Comparison of ENCODE assay signal across 8 cellular contexts in the genomic region with DNA sequence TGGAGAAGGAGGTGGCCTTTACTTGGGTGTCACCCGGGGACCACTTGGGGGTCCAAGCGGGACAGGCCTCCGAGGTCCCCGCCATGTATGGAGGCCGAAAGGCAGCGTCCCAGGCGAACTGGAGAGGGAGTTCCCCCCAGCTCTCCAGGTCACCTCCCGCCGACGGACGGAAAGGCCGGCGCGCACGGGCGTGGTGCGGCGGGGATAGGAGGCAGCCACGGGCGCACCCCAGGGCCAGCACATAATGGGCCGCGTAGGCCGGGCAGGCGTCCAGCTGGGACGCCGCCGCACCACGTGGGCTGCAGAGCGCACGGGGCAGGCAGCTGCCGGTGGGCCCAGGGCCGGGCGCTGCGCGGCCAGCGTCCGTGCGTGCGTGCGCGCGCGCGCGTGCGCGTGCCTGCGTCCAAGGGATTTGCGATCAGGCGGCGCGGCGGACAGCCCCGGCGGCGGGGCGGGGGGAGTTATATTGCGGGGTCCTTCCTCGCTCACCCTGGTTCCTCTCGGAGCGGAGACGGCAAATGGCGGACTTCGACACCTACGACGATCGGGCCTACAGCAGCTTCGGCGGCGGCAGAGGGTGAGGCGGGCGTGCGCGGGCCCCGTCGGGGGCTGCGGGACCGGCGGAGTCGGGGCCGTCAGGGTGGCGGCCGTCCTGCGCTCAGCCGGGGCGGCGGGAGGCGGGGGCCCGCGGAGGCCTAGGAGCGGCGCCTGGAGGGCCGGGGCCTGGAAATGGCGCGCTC. TPM values are rescaled to one million over a fixed set of nuclear protein-coding genes. Genes with fewer than 3 reads are reported as not detected.
DNase-seq lines count a peak whose midpoint lies in the region; ATAC-seq and TF ChIP-seq lines count a peak whose summit lies in the region.

A gene (plus strand): TSS at position 491 of the 740 bp plus-strand sequence. CDS start 28 bp downstream, at position 519.

- peak; percentile 71 for ATAC-seq in GM21515 (IDR thresholded peaks at IDR 0.05; ENCODE audit: unreplicated experiment)

- H3K9me3 Mint-ChIP-seq in endothelial cell (ENCODE audit: unreplicated experiment): no peaks in the 10 kb centered on the region
- H3K9me3 Mint-ChIP-seq in mesothelial cell of epicardium: no peaks in the 10 kb centered on the region

- peaks cover 53% of the 10 kb centered on the region for H3K4me1 ChIP-seq in OCI-LY1 (ENCODE audit: insufficient read depth, low read length, severe bottlenecking)

- no peaks in the 10 kb centered on the region for H3K27me3 ChIP-seq in OCI-LY1 (ENCODE audit: insufficient read depth, low read length)

- H3K4me3 Mint-ChIP-seq in endothelial cell (ENCODE audit: unreplicated experiment): peak within 1 kb of the TSS; percentile 97
- H3K4me3 Mint-ChIP-seq in mesothelial cell of epicardium: peak within 1 kb of the TSS; percentile 85

- no peaks in the 10 kb centered on the region for H3K9me3 ChIP-seq in OCI-LY1 (ENCODE audit: low read length)

- peaks cover 13% of the 10 kb centered on the region; the same call in 1 of the 2 replicates for H4K20me1 ChIP-seq in OCI-LY1 (ENCODE audit: insufficient read depth, low read length)

- peak within 1 kb of the TSS; percentile 90 for H3K9ac ChIP-seq in OCI-LY1 (ENCODE audit: low read length)

- peaks cover 4% of the 10 kb centered on the region for H3K27me3 Mint-ChIP-seq in endothelial cell (ENCODE audit: unreplicated experiment)
- H3K27me3 Mint-ChIP-seq in mesothelial cell of epicardium (ENCODE audit: low read depth): no peaks in the 10 kb centered on the region

- H3K4me2 ChIP-seq in OCI-LY1 (ENCODE audit: low read length): peak within 1 kb of the TSS; percentile 99

- H3K36me3 ChIP-seq in OCI-LY1 (ENCODE audit: insufficient read depth, low read length): peaks cover 34% of the 10 kb centered on the region

- H3K9me2 ChIP-seq in OCI-LY1 (ENCODE audit: low read depth, low read length): no peaks in the 10 kb centered on the region

- DNase-seq in D341Med (ENCODE audit: low spot score) (peak; percentile 99), HuH-7 (ENCODE audit: low spot score) (peak; percentile 92), endothelial cell (ENCODE audit: low spot score) (peak; percentile 98), mesothelial cell of epicardium (ENCODE audit: low spot score in 2 of 2, unreplicated experiment in 2 of 2) (peak; percentile 93 to 98)
- peak; percentile 96 for DNase-seq in activated CD8-positive, alpha-beta memory T cell treated with anti-CD3 and anti-CD28 coated beads, Interleukin-2, amount 50 U/mL, for 4 hours
- DNase-seq in stimulated activated CD8-positive, alpha-beta memory T cell treated with anti-CD3 and anti-CD28 coated beads, Interleukin-15, amount 100 ng/mL, for 4 hours (ENCODE audit: low read depth in 2 of 2): peak; percentile 86 to 88

- H3K4me1 Mint-ChIP-seq in endothelial cell (ENCODE audit: unreplicated experiment) (peaks cover 37% of the 10 kb centered on the region), mesothelial cell of epicardium (peaks cover 45% of the 10 kb centered on the region)

- H3K4me3 ChIP-seq in OCI-LY1 (ENCODE audit: low read depth, low read length, poor library complexity, severe bottlenecking): peak within 1 kb of the TSS; percentile 91

- peak within 1 kb of the TSS; percentile 29 for H3K27ac ChIP-seq in OCI-LY1 (ENCODE audit: low read depth, low read length, poor library complexity, severe bottlenecking)

- H3K27ac Mint-ChIP-seq in endothelial cell (ENCODE audit: unreplicated experiment) (peak within 1 kb of the TSS; percentile 96), mesothelial cell of epicardium (peak within 1 kb of the TSS; percentile 97)

- no peaks in the 10 kb centered on the region for H3F3A ChIP-seq in OCI-LY1 (ENCODE audit: insufficient read depth, low read length)

- H2AFZ ChIP-seq in OCI-LY1 (ENCODE audit: low read length): peak within 1 kb of the TSS; percentile 33; the same call in 1 of the 2 replicates

- H3K36me3 Mint-ChIP-seq in endothelial cell (ENCODE audit: low read depth, unreplicated experiment): peaks cover 5% of the 10 kb centered on the region
- H3K36me3 Mint-ChIP-seq in mesothelial cell of epicardium: peaks cover 3% of the 10 kb centered on the region

- TF ChIP-seq CTCF in OCI-LY1 (IDR thresholded peaks at IDR 0.05; ENCODE audit: low read length): no peak
- no peak for TF ChIP-seq CTCF in endothelial cell (IDR thresholded peaks at IDR 0.05; ENCODE audit: unreplicated experiment)
- TF ChIP-seq CTCF in mesothelial cell of epicardium (IDR thresholded peaks at IDR 0.05; ENCODE audit: unreplicated experiment): no peak

- H3K79me2 ChIP-seq in OCI-LY1 (ENCODE audit: insufficient read depth, low read length): peaks cover 49% of the 10 kb centered on the region

RNA-seq across cellular contexts. Expression of the gene that starts here (rescaled TPM):
- total RNA-seq in endothelial cell (ENCODE audit: unreplicated experiment) (274 TPM), mesothelial cell of epicardium (264 to 270 TPM (median 267 TPM) in 3 replicates)

Comparison
In these comparisons a context has a peak if more than half of its experiments do, and no peak if none do; other contexts are left out.
1. Peak in every context shown above with its lines: DNase-seq, ATAC-seq, H3K4me3 ChIP-seq and H3K27ac ChIP-seq.